Comparison of ENCODE assay signal across 24 cellular contexts in the genomic region with DNA sequence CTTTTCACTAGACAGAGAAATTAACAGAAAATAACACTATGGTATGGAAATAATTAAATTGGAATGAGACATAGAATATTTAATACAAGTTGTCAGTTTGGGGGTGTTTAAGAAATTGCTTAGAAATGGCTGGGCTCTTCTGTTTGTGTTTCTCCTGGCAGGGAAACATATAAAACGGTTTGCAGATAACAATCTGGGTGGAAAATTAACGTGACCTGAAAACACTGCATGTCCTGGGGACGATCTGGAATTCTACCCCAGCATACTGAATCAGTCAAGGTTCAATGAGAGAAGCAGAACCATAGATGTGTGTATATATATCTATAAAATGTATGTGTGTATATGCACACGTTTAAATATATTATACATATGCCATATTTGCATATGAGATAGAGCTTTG.
"Had no signal": no experiment of that assay in that cellular context is flagged by ENCODE, and none has a peak within 500 bp of the region (broad histone marks: within the 10 kb centered on the region; RNA-seq: fewer than 3 reads in every experiment).

No MANE protein-coding gene starts in this region.

- H3K27ac ChIP-seq: stomach, suprapubic skin, testis, thoracic aorta, thyroid gland, tibial artery, tibial nerve, transverse colon, upper lobe of left lung, upper lobe of right lung, uterus, vagina had no signal

- DNase-seq: stimulated activated CD4-positive, alpha-beta T cell treated with anti-CD3 and anti-CD28 coated beads, Interleukin-2, amount 100 ng/mL, for 48 hours; stimulated activated CD4-positive, alpha-beta T cell treated with anti-CD3 and anti-CD28 coated beads, Interleukin-4, amount 100 ng/mL, for 1 hour; stimulated activated CD4-positive, alpha-beta T cell treated with anti-CD3 and anti-CD28 coated beads, Interleukin-4, amount 100 ng/mL, for 24 hours; stimulated activated CD4-positive, alpha-beta T cell treated with anti-CD3 and anti-CD28 coated beads, Interleukin-4, amount 100 ng/mL, for 4 hours; stimulated activated CD8-positive, alpha-beta memory T cell treated with anti-CD3 and anti-CD28 coated beads, Interleukin-4, amount 100 ng/mL, for 48 hours; stimulated activated naive B cell treated with anti-CD40 and anti-IgM and Interleukin-4, amounts not matched to agents 10 μg/mL and 1 μg/mL and 100 μg/mL, for 72 hours; stimulated activated naive CD4-positive, alpha-beta T cell; stimulated activated naive CD4-positive, alpha-beta T cell treated with Interleukin-2 at 50 U/mL for 16 hours; stimulated activated naive CD8-positive, alpha-beta T cell treated with anti-CD3 and anti-CD28 coated beads, Interleukin-15, amount 100 ng/mL, for 72 hours; stimulated activated naive CD8-positive, alpha-beta T cell treated with anti-CD3 and anti-CD28 coated beads, Interleukin-15, Interleukin-2, amounts not matched to agents 100 U/mL and 50 U/mL, for 24 hours; stomach; substantia nigra; testis; thyroid gland; tibial artery; transverse colon; trophoblast cell; upper lobe of left lung; upper lobe of right lung; uterus had no signal
